ENCODE assay signal across 1 cellular context in genomic region chr3:115628075-115628412, GRCh38.
TF ChIP-seq lines count a peak whose summit lies in the region.

No MANE protein-coding gene starts in this region.

TF ChIP-seq in GM12878, 131 proteins besides CTCF, POLR2A, EP300 and RAD21 (continued from another document):
- TF ChIP-seq PRDM15 (CRISPR knock-in tag; IDR thresholded peaks at IDR 0.05) (no peak), SKIL (IDR thresholded peaks at IDR 0.05; ENCODE audit: low read depth, poor library complexity, severe bottlenecking) (no peak), HDAC2 (IDR thresholded peaks at IDR 0.05) (no peak), FOS (IDR thresholded peaks at IDR 0.05; ENCODE audit: borderline replicate concordance, extremely low read depth, insufficient read length) (no peak), SMC3 (IDR thresholded peaks at IDR 0.05; ENCODE audit: borderline replicate concordance, low read length) (no peak), HDAC6 (IDR thresholded peaks at IDR 0.05; ENCODE audit: unreplicated experiment) (no peak), RELB (IDR thresholded peaks at IDR 0.05; ENCODE audit: low read depth) (no peak), NR2C2 (IDR thresholded peaks at IDR 0.05; ENCODE audit: borderline replicate concordance, control insufficient read depth, insufficient read length, low read depth) (no peak), ESRRA (IDR thresholded peaks at IDR 0.05; ENCODE audit: low read length) (no peak), ZNF622 (IDR thresholded peaks at IDR 0.05) (no peak), ASH2L (IDR thresholded peaks at IDR 0.05; ENCODE audit: borderline replicate concordance, low read depth) (no peak), ZBTB33 (IDR thresholded peaks at IDR 0.05) (no peak), YBX1 (IDR thresholded peaks at IDR 0.05) (no peak), CHD2 (IDR thresholded peaks at IDR 0.05; ENCODE audit: borderline replicate concordance, low read depth, low read length) (no peak), BMI1 (IDR thresholded peaks at IDR 0.05; ENCODE audit: borderline replicate concordance) (no peak), ZNF24 (IDR thresholded peaks at IDR 0.05) (no peak), SREBF2 (IDR thresholded peaks at IDR 0.05; ENCODE audit: low read length) (no peak)
